8 cellular contexts compared by ENCODE assay signal in the genomic region with DNA sequence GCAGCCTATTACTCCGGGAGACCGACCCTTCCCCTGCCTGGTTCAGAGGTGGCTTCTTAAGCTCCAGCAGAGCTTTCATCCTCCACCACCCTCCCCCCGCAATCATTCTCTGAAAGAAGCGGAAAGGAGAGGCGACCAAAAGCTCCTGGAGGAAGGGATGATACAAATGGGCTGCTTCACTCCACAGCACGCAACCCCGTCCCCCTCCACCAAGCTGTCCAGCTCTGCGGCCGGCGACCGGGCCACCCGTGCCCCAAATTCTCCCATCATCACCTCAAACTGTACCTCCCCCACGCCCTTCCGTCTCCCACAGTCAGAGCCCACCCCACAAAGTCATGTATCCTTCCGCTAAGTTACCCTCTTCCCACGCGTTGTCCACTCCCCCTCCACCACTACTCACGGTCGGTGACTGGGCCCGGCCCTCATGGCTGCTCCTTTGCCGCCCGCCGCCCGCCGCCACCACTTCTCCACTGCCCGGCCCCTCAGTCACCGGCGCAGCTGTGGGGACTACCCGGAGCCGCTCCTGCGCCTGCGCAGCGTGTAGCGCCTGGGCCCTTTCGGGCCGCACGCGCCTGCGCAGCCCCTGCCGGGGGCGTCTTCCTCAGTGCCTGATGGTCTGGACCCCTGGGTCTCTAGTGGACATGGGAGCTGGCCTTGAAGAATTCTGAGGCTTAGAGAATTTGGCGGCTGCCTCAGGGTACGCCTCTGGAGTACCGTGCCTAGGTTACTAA. TPM values are rescaled to one million over a fixed set of nuclear protein-coding genes. Genes with fewer than 3 reads are reported as not detected.
DNase-seq lines count a peak whose midpoint lies in the region; ATAC-seq and TF ChIP-seq lines count a peak whose summit lies in the region.

A gene with protein sequence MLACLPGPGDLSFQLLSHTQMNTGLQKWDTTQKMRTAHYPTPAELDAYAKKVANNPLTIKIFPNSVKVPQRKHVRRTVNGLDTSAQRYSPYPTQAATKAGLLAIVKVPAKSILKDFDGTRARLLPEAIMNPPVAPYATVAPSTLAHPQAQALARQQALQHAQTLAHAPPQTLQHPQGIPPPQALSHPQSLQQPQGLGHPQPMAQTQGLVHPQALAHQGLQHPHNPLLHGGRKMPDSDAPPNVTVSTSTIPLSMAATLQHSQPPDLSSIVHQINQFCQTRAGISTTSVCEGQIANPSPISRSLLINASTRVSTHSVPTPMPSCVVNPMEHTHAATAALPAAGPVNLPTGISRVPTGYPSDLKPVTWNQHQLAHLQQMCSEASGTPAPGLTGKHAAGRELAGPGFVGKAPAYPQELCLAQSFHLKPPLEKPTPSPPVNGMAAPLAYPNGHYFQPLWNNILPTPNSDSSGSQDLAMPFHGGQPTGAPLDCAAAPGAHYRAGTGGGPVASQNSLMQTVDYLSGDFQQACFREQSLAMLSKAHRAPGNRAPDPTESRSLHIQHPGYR (minus strand): TSS at position 509 of the 731 bp plus-strand sequence. CDS start 76,123 bp downstream, outside the sequence.

- TF ChIP-seq CTCF in RWPE2 (IDR thresholded peaks at IDR 0.05; ENCODE audit: poor library complexity, severe bottlenecking) = no peak

- no peaks in the 10 kb centered on the region for H3K4me1 ChIP-seq in RWPE2 (ENCODE audit: insufficient read depth, poor library complexity, severe bottlenecking)

- ATAC-seq in GM21723 (IDR thresholded peaks at IDR 0.05; ENCODE audit: unreplicated experiment) (peak; percentile 80), RWPE2 (ENCODE audit: low read depth) (peak; percentile 96)
- peak; percentile 98 for ATAC-seq in activated T-helper 17 cell treated with anti-CD3 and anti-CD28 coated beads, Interleukin-2, amount 50 U/mL, for 72 hours (replicated peaks)
- ATAC-seq in naive thymus-derived CD8-positive, alpha-beta T cell = peak; percentile 97 to 98
- peak; percentile 99 for ATAC-seq in stimulated activated naive B cell treated with anti-CD40 and anti-IgM and Interleukin-4, amounts not matched to agents 10 μg/mL and 1 μg/mL and 100 μg/mL, for 72 hours (replicated peaks)

- H3K9me3 Mint-ChIP-seq in activated T-helper 17 cell treated with anti-CD3 and anti-CD28 coated beads, Interleukin-2, amount 50 U/mL, for 72 hours = no peaks in the 10 kb centered on the region
- no peaks in the 10 kb centered on the region for H3K9me3 Mint-ChIP-seq in naive thymus-derived CD8-positive, alpha-beta T cell
- H3K9me3 Mint-ChIP-seq in stimulated activated naive B cell treated with anti-CD40 and anti-IgM and Interleukin-4, amounts not matched to agents 10 μg/mL and 1 μg/mL and 100 μg/mL, for 72 hours = no peaks in the 10 kb centered on the region

- POLR2A ChIA-PET in naive thymus-derived CD8-positive, alpha-beta T cell (lab: Charles Lee) = interaction anchor here (0.6 to 3.0 kb wide), 20 partner anchors 12 to 131 kb away, joined by 3 to 18 read pairs (median 6); a partner anchor contains a TSS

- peak within 1 kb of the TSS; percentile 99 for H3K27ac Mint-ChIP-seq in activated T-helper 17 cell treated with anti-CD3 and anti-CD28 coated beads, Interleukin-2, amount 50 U/mL, for 72 hours
- H3K27ac Mint-ChIP-seq in naive thymus-derived CD8-positive, alpha-beta T cell = peak within 1 kb of the TSS; percentile 87 to 98 (median 96)
- peak within 1 kb of the TSS; percentile 98 for H3K27ac Mint-ChIP-seq in stimulated activated naive B cell treated with anti-CD40 and anti-IgM and Interleukin-4, amounts not matched to agents 10 μg/mL and 1 μg/mL and 100 μg/mL, for 72 hours

- peak within 1 kb of the TSS; percentile 100 for H3K4me3 Mint-ChIP-seq in activated T-helper 17 cell treated with anti-CD3 and anti-CD28 coated beads, Interleukin-2, amount 50 U/mL, for 72 hours
- H3K4me3 Mint-ChIP-seq in naive thymus-derived CD8-positive, alpha-beta T cell = peak within 1 kb of the TSS; percentile 94 to 100 (median 98)
- H3K4me3 Mint-ChIP-seq in stimulated activated naive B cell treated with anti-CD40 and anti-IgM and Interleukin-4, amounts not matched to agents 10 μg/mL and 1 μg/mL and 100 μg/mL, for 72 hours = peak within 1 kb of the TSS; percentile 96 to 99

- H3K4me1 Mint-ChIP-seq in activated T-helper 17 cell treated with anti-CD3 and anti-CD28 coated beads, Interleukin-2, amount 50 U/mL, for 72 hours = peaks cover 13% of the 10 kb centered on the region
- peaks cover 10 to 29% (median 24%) of the 10 kb centered on the region in 4 donors for H3K4me1 Mint-ChIP-seq in naive thymus-derived CD8-positive, alpha-beta T cell
- H3K4me1 Mint-ChIP-seq in stimulated activated naive B cell treated with anti-CD40 and anti-IgM and Interleukin-4, amounts not matched to agents 10 μg/mL and 1 μg/mL and 100 μg/mL, for 72 hours = peaks cover 10 to 26% of the 10 kb centered on the region in 2 donors

- H3K27ac ChIP-seq in RWPE2 (ENCODE audit: poor library complexity, severe bottlenecking) = peak within 1 kb of the TSS; percentile 50

- no peaks in the 10 kb centered on the region for H3K27me3 ChIP-seq in RWPE2 (ENCODE audit: insufficient read depth, poor library complexity, severe bottlenecking)

- peaks cover 14% of the 10 kb centered on the region for H3K36me3 ChIP-seq in RWPE2 (ENCODE audit: low read depth)

- H3K27me3 Mint-ChIP-seq in activated T-helper 17 cell treated with anti-CD3 and anti-CD28 coated beads, Interleukin-2, amount 50 U/mL, for 72 hours = no peaks in the 10 kb centered on the region
- H3K27me3 Mint-ChIP-seq in naive thymus-derived CD8-positive, alpha-beta T cell = peaks cover 0 to 2% (median 0%) of the 10 kb centered on the region in 5 donors
- no peaks in the 10 kb centered on the region for H3K27me3 Mint-ChIP-seq in stimulated activated naive B cell treated with anti-CD40 and anti-IgM and Interleukin-4, amounts not matched to agents 10 μg/mL and 1 μg/mL and 100 μg/mL, for 72 hours

- no peaks in the 10 kb centered on the region for H3K9me3 ChIP-seq in RWPE2 (ENCODE audit: severe bottlenecking)

- H3K36me3 Mint-ChIP-seq in activated T-helper 17 cell treated with anti-CD3 and anti-CD28 coated beads, Interleukin-2, amount 50 U/mL, for 72 hours (ENCODE audit: low read depth) = peaks cover 17% of the 10 kb centered on the region
- peaks cover 0 to 5% (median 0%) of the 10 kb centered on the region in 3 donors for H3K36me3 Mint-ChIP-seq in naive thymus-derived CD8-positive, alpha-beta T cell
- peaks cover 5 to 7% of the 10 kb centered on the region in 2 donors for H3K36me3 Mint-ChIP-seq in stimulated activated naive B cell treated with anti-CD40 and anti-IgM and Interleukin-4, amounts not matched to agents 10 μg/mL and 1 μg/mL and 100 μg/mL, for 72 hours

- H3K4me3 ChIP-seq in RWPE2 (ENCODE audit: severe bottlenecking) = peak within 1 kb of the TSS; percentile 69

- DNase-seq in DMS 273 treated with DMSO at 0.1 percent for 48 hours (lab: John Stamatoyannopoulos, UW) = peak; percentile 47
- peak; percentile 70 to 71 for DNase-seq in Kasumi-1 (lab: John Stamatoyannopoulos, UW)
- peak; percentile 81 for DNase-seq in RWPE2 (ENCODE audit: low spot score)
- DNase-seq in fibroblast of peridontal ligament (ENCODE audit: extremely low read depth) = peak; percentile 72
- DNase-seq in naive thymus-derived CD8-positive, alpha-beta T cell = peak; percentile 77 to 90 (median 84)
- DNase-seq in stimulated activated naive B cell treated with anti-CD40 and anti-IgM and Interleukin-4, amounts not matched to agents 10 μg/mL and 1 μg/mL and 100 μg/mL, for 72 hours = peak; percentile 88

RNA-seq across cellular contexts. Expression of the gene that starts here (rescaled TPM):
- total RNA-seq in activated T-helper 17 cell treated with anti-CD3 and anti-CD28 coated beads, Interleukin-2, amount 50 U/mL, for 72 hours = 10 to 100 TPM; 18.7 to 25.1 TPM
- 10 to 100 TPM; 16.9 to 23.1 TPM for total RNA-seq in naive thymus-derived CD8-positive, alpha-beta T cell
- polyA plus RNA-seq in naive thymus-derived CD8-positive, alpha-beta T cell = 10 to 100 TPM in 1 of 3 donors, 1 to 10 TPM in 2; 7.5 to 20.0 (median 9.2) TPM

Comparison
In these comparisons a context has a peak if more than half of its experiments do, and no peak if none do; other contexts are left out.
1. Peak in every context shown above with its lines: DNase-seq, ATAC-seq, H3K4me3 ChIP-seq and H3K27ac ChIP-seq.